In genomic region chr4:30770049-30770549, GRCh38 we compare ENCODE assay signal across 14 cellular contexts. TPM values are rescaled to one million over a fixed set of nuclear protein-coding genes. Genes with fewer than 3 reads are reported as not detected.
DNase-seq lines count a peak whose midpoint lies in the region; ATAC-seq and TF ChIP-seq lines count a peak whose summit lies in the region.
"Had no signal": no experiment of that assay in that cellular context is flagged by ENCODE, and none has a peak within 500 bp of the region (broad histone marks: within the 10 kb centered on the region; RNA-seq: fewer than 3 reads in every experiment).

No MANE protein-coding gene starts in this region.

- ATAC-seq in SK-N-SH treated with all-trans-retinoic acid at 6 μM for 48 hours (peak; percentile 54), HG03439 (IDR thresholded peaks at IDR 0.05; ENCODE audit: unreplicated experiment) (no peak), HG02884 (IDR thresholded peaks at IDR 0.05; ENCODE audit: unreplicated experiment) (no peak), HG02571 (IDR thresholded peaks at IDR 0.05; ENCODE audit: unreplicated experiment) (no peak)
- ATAC-seq: A549 had no signal

- H3K27ac ChIP-seq in SK-N-SH (ENCODE audit: low read depth in 2 of 2, low read length in 1 of 2) (peak overlapping the region in 1 of 2 experiments; percentile 60; a peak in 1 of 4 replicates), SU-DHL-6 (ENCODE audit: low read depth, low read length) (no peak overlapping the region)
- H3K27ac ChIP-seq: A549, ovary had no signal

- H3F3A ChIP-seq in SK-N-SH (replicated peaks; ENCODE audit: insufficient read depth) (no peaks in the 10 kb centered on the region), SU-DHL-6 (ENCODE audit: insufficient read depth) (no peaks in the 10 kb centered on the region)

- H3K4me3 ChIP-seq in SK-N-SH (ENCODE audit: low read depth in 2 of 2, low read length in 1 of 2), result no peak overlapping the region
- no peak overlapping the region for H3K4me3 ChIP-seq in SU-DHL-6 (ENCODE audit: insufficient read depth, low read length, poor library complexity, severe bottlenecking)
- H3K4me3 ChIP-seq: A549, ovary had no signal

- no peak for TF ChIP-seq RAD21 in SK-N-SH (IDR thresholded peaks at IDR 0.05; ENCODE audit: low read length)

- no peaks in the 10 kb centered on the region for H3K9me3 ChIP-seq in SK-N-SH
- no peaks in the 10 kb centered on the region for H3K9me3 ChIP-seq in SU-DHL-6 (ENCODE audit: insufficient read depth, low read length)
- H3K9me3 ChIP-seq: A549, ovary had no signal

- no peak for TF ChIP-seq EP300 in SK-N-SH (IDR thresholded peaks at IDR 0.05; ENCODE audit: borderline replicate concordance in 1 of 2, low read depth in 1 of 2, low read length in 1 of 2)

- no peak overlapping the region for H3K9ac ChIP-seq in SK-N-SH
- no peak overlapping the region for H3K9ac ChIP-seq in SU-DHL-6 (ENCODE audit: low read length)

- H3K27me3 ChIP-seq in SK-N-SH (ENCODE audit: insufficient read depth) (no peaks in the 10 kb centered on the region), SU-DHL-6 (ENCODE audit: low read length) (no peaks in the 10 kb centered on the region)
- H3K27me3 ChIP-seq: ovary had no signal

- no peaks in the 10 kb centered on the region for H4K20me1 ChIP-seq in SK-N-SH (ENCODE audit: insufficient read depth)
- no peaks in the 10 kb centered on the region for H4K20me1 ChIP-seq in SU-DHL-6 (ENCODE audit: low read depth, low read length)

- WGBS in SK-N-SH (ENCODE audit: low lambda C conversion rate), result 56% methylated on average over 2 of the region's 2 CpGs

- H3K4me2 ChIP-seq in SK-N-SH (no peak overlapping the region), SU-DHL-6 (ENCODE audit: low read depth, low read length, poor library complexity, severe bottlenecking) (no peak overlapping the region)
- H3K4me2 ChIP-seq: A549 had no signal

- POLR2A ChIA-PET in SK-N-SH (lab: Yijun Ruan, JAX), result no interaction called here

- CTCF ChIA-PET in SK-N-SH (lab: Yijun Ruan, JAX), result interaction anchor here (1.0 kb wide), 1 partner anchor 14 kb away, joined by 3 read pairs; no protein-coding TSS in a partner anchor

- H2AFZ ChIP-seq in SK-N-SH (ENCODE audit: low read depth) (no peak overlapping the region), SU-DHL-6 (ENCODE audit: low read depth, low read length, severe bottlenecking) (peak overlapping the region; percentile 11)

- no peaks in the 10 kb centered on the region for H3K79me2 ChIP-seq in SK-N-SH (ENCODE audit: insufficient read depth)
- H3K79me2 ChIP-seq in SU-DHL-6 (ENCODE audit: insufficient read depth, low read length), result no peaks in the 10 kb centered on the region

- no peaks in the 10 kb centered on the region for H3K36me3 ChIP-seq in SK-N-SH (replicated peaks in 1 of 2; ENCODE audit: control insufficient read depth in 1 of 2, insufficient read depth in 2 of 2, low read length in 1 of 2)
- H3K36me3 ChIP-seq in SU-DHL-6 (ENCODE audit: low read length), result no peaks in the 10 kb centered on the region
- H3K36me3 ChIP-seq: ovary had no signal

- H3K4me1 ChIP-seq in SK-N-SH (ENCODE audit: control insufficient read depth in 1 of 2, insufficient read depth in 2 of 2, low read depth in 1 of 2, low read length in 1 of 2), result peaks cover 4 to 26% of the 10 kb centered on the region in 2 experiments; a peak in 3 of 4 replicates
- H3K4me1 ChIP-seq: A549 had no signal

- DNase-seq in SK-N-SH, result no peak
- peak; percentile 22 for DNase-seq in fibroblast of the conjunctiva (ENCODE audit: low read depth)
- peak; percentile 31 for DNase-seq in stromal cell of bone marrow (ENCODE audit: low read depth)
- DNase-seq: activated CD4-positive, CD25-positive, alpha-beta regulatory T cell; activated T-cell treated with anti-CD3 and anti-CD28 coated beads for 4 hours; DMS 273 treated with DMSO at 0.1 percent for 48 hours; NCI-H1105 treated with DMSO at 0.1 percent for 48 hours; ovary had no signal

- H3K9me2 ChIP-seq in SK-N-SH (no peaks in the 10 kb centered on the region), SU-DHL-6 (replicated peaks; ENCODE audit: insufficient read depth, low read length) (no peaks in the 10 kb centered on the region)

- TF ChIP-seq CTCF in SK-N-SH (IDR thresholded peaks at IDR 0.05) (no peak), SU-DHL-6 (IDR thresholded peaks at IDR 0.05; ENCODE audit: insufficient read depth, low read length, poor library complexity, severe bottlenecking) (no peak)

TF ChIP-seq in SK-N-SH treated with all-trans-retinoic acid at 6 μM for 48 hours, 23 proteins besides CTCF, POLR2A, EP300 and RAD21 (continues in another document):
- TF ChIP-seq ESRRG (CRISPR knock-in tag; IDR thresholded peaks at IDR 0.05) (no peak), PATZ1 (CRISPR knock-in tag; IDR thresholded peaks at IDR 0.05; ENCODE audit: borderline replicate concordance) (0 out of 2 replicates have a peak, but pooled peaks have one; percentile 33), POU6F1 (CRISPR knock-in tag; IDR thresholded peaks at IDR 0.05; ENCODE audit: borderline replicate concordance, low read depth) (no peak)

TF ChIP-seq in SK-N-SH, 30 proteins besides CTCF, POLR2A, EP300 and RAD21 (continues in another document):
- TF ChIP-seq JUND (IDR thresholded peaks at IDR 0.05) (no peak), REST (IDR thresholded peaks at IDR 0.05; ENCODE audit: low read depth, low read length) (no peak), PBX3 (IDR thresholded peaks at IDR 0.05) (no peak), TAF1 (IDR thresholded peaks at IDR 0.05; ENCODE audit: borderline replicate concordance, low read depth, low read length) (no peak), FOXM1 (IDR thresholded peaks at IDR 0.05; ENCODE audit: low read depth) (no peak), MEF2A (IDR thresholded peaks at IDR 0.05; ENCODE audit: borderline replicate concordance, low read depth) (no peak), YY1 (IDR thresholded peaks at IDR 0.05; ENCODE audit: low read depth) (no peak), ELF1 (IDR thresholded peaks at IDR 0.05) (no peak), CHD2 (IDR thresholded peaks at IDR 0.05; ENCODE audit: low read length, partially characterized antibody) (no peak)
- TF ChIP-seq, protein P1, sequence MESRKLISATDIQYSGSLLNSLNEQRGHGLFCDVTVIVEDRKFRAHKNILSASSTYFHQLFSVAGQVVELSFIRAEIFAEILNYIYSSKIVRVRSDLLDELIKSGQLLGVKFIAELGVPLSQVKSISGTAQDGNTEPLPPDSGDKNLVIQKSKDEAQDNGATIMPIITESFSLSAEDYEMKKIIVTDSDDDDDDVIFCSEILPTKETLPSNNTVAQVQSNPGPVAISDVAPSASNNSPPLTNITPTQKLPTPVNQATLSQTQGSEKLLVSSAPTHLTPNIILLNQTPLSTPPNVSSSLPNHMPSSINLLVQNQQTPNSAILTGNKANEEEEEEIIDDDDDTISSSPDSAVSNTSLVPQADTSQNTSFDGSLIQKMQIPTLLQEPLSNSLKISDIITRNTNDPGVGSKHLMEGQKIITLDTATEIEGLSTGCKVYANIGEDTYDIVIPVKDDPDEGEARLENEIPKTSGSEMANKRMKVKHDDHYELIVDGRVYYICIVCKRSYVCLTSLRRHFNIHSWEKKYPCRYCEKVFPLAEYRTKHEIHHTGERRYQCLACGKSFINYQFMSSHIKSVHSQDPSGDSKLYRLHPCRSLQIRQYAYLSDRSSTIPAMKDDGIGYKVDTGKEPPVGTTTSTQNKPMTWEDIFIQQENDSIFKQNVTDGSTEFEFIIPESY (IDR thresholded peaks at IDR 0.05; ENCODE audit: borderline replicate concordance, low read depth), result no peak
- TF ChIP-seq, protein P2, sequence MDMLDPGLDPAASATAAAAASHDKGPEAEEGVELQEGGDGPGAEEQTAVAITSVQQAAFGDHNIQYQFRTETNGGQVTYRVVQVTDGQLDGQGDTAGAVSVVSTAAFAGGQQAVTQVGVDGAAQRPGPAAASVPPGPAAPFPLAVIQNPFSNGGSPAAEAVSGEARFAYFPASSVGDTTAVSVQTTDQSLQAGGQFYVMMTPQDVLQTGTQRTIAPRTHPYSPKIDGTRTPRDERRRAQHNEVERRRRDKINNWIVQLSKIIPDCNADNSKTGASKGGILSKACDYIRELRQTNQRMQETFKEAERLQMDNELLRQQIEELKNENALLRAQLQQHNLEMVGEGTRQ (IDR thresholded peaks at IDR 0.05; ENCODE audit: borderline replicate concordance, low read depth, low read length), result no peak

RNA-seq across cellular contexts. Expression of gene PCDH7, which starts 49.9 kb away (rescaled TPM):
- polyA plus RNA-seq in SK-N-SH (2012; rRNA removed), result 0.45 and 0.48 TPM in 2 replicates
- 0.45 and 0.53 TPM in 2 replicates for polyA plus RNA-seq in SK-N-SH (2012; cell fraction: cytosol; rRNA removed)
- polyA plus RNA-seq in SK-N-SH (2012; cell fraction: nucleus; rRNA removed), result 0.35 and 0.63 TPM in 2 replicates
